13 cellular contexts compared by ENCODE assay signal in genomic region chr14:102182190-102182589, GRCh38. TPM values are rescaled to one million over a fixed set of nuclear protein-coding genes. Genes with fewer than 3 reads are reported as not detected.
DNase-seq lines count a peak whose midpoint lies in the region; ATAC-seq and TF ChIP-seq lines count a peak whose summit lies in the region.
"Had no signal": no experiment of that assay in that cellular context is flagged by ENCODE, and none has a peak within 500 bp of the region (broad histone marks: within the 10 kb centered on the region; RNA-seq: fewer than 3 reads in every experiment).

No MANE protein-coding gene starts in this region.

- no peaks in the 10 kb centered on the region for H3K27me3 ChIP-seq in SJCRH30
- H3K27me3 ChIP-seq: right atrium auricular region had no signal

- peaks cover 35% of the 10 kb centered on the region for H3K4me1 ChIP-seq in SJCRH30

- TF ChIP-seq CTCF in fibroblast of the aortic adventitia (IDR thresholded peaks at IDR 0.05; ENCODE audit: insufficient read depth, low read length): no peak

- no peaks in the 10 kb centered on the region for H3K36me3 ChIP-seq in SJCRH30
- H3K36me3 ChIP-seq: right atrium auricular region had no signal

- peak overlapping the region; percentile 90 for H3K27ac ChIP-seq in SJCRH30
- H3K27ac ChIP-seq: epithelial cell of prostate, right atrium auricular region had no signal

- no peak overlapping the region for H3K4me3 ChIP-seq in SJCRH30
- H3K4me3 ChIP-seq in fibroblast of the aortic adventitia (ENCODE audit: low read depth, low read length): no peak overlapping the region
- H3K4me3 ChIP-seq: right atrium auricular region had no signal

- H3K9me3 ChIP-seq in SJCRH30 (replicated peaks): no peaks in the 10 kb centered on the region
- H3K9me3 ChIP-seq: right atrium auricular region had no signal

- peak; percentile 22 for DNase-seq in stimulated activated CD4-positive, alpha-beta T cell treated with anti-CD3 and anti-CD28 coated beads, Interleukin-4, amount 100 ng/mL, for 24 hours
- DNase-seq in stimulated activated CD4-positive, alpha-beta T cell treated with anti-CD3 and anti-CD28 coated beads, Interleukin-12 subunit alpha, Interleukin-12 subunit beta, amount 100 ng/mL, for 4 hours: no peak
- peak in 1 of 2 experiments; percentile 77 for DNase-seq in SJCRH30
- peak; percentile 40 for DNase-seq in fibroblast of the aortic adventitia (ENCODE audit: low read depth)
- peak; percentile 75 for DNase-seq in superior temporal gyrus (ENCODE audit: extremely low spot score)
- no peak for DNase-seq in NCI-H524 treated with DMSO at 0.1 percent for 48 hours (lab: John Stamatoyannopoulos, UW)
- DNase-seq: GOT3, left ventricle myocardium superior, NCI-H2029 treated with DMSO at 0.1 percent for 48 hours had no signal

- ATAC-seq in GM18873 (IDR thresholded peaks at IDR 0.05; ENCODE audit: low FRiP score, unreplicated experiment) (no peak), HG03196 (IDR thresholded peaks at IDR 0.05; ENCODE audit: unreplicated experiment) (no peak)
- ATAC-seq: left ventricle myocardium superior had no signal

RNA-seq across cellular contexts. Expression of gene WDR20, which starts 42.5 kb away (rescaled TPM):
- total RNA-seq in SJCRH30 (2014; rRNA removed; shearing (Covaris generic)): 22.0 and 23.2 TPM in 2 replicates
- 12.9 and 14.6 TPM in 2 replicates for total RNA-seq in fibroblast of the aortic adventitia (ENCODE audit: low replicate concordance)

Comparison
In these comparisons a context has a peak if more than half of its experiments do, and no peak if none do; other contexts are left out.
1. DNase-seq: peak in stimulated activated CD4-positive, alpha-beta T cell treated with anti-CD3 and anti-CD28 coated beads, Interleukin-4, amount 100 ng/mL, for 24 hours (single experiment), fibroblast of the aortic adventitia (single experiment) and superior temporal gyrus (single experiment); none in stimulated activated CD4-positive, alpha-beta T cell treated with anti-CD3 and anti-CD28 coated beads, Interleukin-12 subunit alpha, Interleukin-12 subunit beta, amount 100 ng/mL, for 4 hours (single experiment) and NCI-H524 treated with DMSO at 0.1 percent for 48 hours (single experiment).